Comparison of ENCODE assay signal across 18 cellular contexts in genomic region chr5:146368137-146368536, GRCh38. TPM values are rescaled to one million over a fixed set of nuclear protein-coding genes. Genes with fewer than 3 reads are reported as not detected.
"Had no signal": no experiment of that assay in that cellular context is flagged by ENCODE, and none has a peak within 500 bp of the region (broad histone marks: within the 10 kb centered on the region; RNA-seq: fewer than 3 reads in every experiment).

No MANE protein-coding gene starts in this region.

- H3K4me3 Mint-ChIP-seq: activated T-helper 17 cell treated with anti-CD3 and anti-CD28 coated beads, Interleukin-2, amount 50 U/mL, for 72 hours; endodermal cell; memory B cell; natural killer cell; stimulated activated memory B cell treated with anti-CD40 and anti-IgM and Interleukin-4, amounts not matched to agents 10 μg/mL and 1 μg/mL and 100 μg/mL, for 72 hours had no signal

- H3K36me3 ChIP-seq: cardiac muscle cell, left ventricle myocardium inferior, neutrophil had no signal

- H3K4me1 ChIP-seq: parathyroid adenoma had no signal

- ATAC-seq: activated CD4-positive, CD25-positive, alpha-beta regulatory T cell treated with anti-CD3 and anti-CD28 coated beads, Interleukin-2, amount 50 U/mL, for 24 hours; activated T-helper 17 cell treated with anti-CD3 and anti-CD28 coated beads, Interleukin-2, amount 50 U/mL, for 72 hours; natural killer cell; stimulated activated memory B cell treated with anti-CD40 and anti-IgM and Interleukin-4, amounts not matched to agents 10 μg/mL and 1 μg/mL and 100 μg/mL, for 72 hours had no signal

- H3K27ac ChIP-seq: cardiac muscle cell, dorsolateral prefrontal cortex, left ventricle myocardium inferior, neutrophil, parathyroid adenoma had no signal

- H3K27ac Mint-ChIP-seq: activated T-helper 17 cell treated with anti-CD3 and anti-CD28 coated beads, Interleukin-2, amount 50 U/mL, for 72 hours; endodermal cell; memory B cell; natural killer cell; stimulated activated memory B cell treated with anti-CD40 and anti-IgM and Interleukin-4, amounts not matched to agents 10 μg/mL and 1 μg/mL and 100 μg/mL, for 72 hours had no signal

- H3K4me1 Mint-ChIP-seq: activated T-helper 17 cell treated with anti-CD3 and anti-CD28 coated beads, Interleukin-2, amount 50 U/mL, for 72 hours; natural killer cell had no signal

- H3K9me3 ChIP-seq: left ventricle myocardium inferior, neutrophil had no signal

- H3K9me3 Mint-ChIP-seq: activated T-helper 17 cell treated with anti-CD3 and anti-CD28 coated beads, Interleukin-2, amount 50 U/mL, for 72 hours; endodermal cell; natural killer cell had no signal

- H3K4me3 ChIP-seq: cardiac muscle cell, dorsolateral prefrontal cortex, left ventricle myocardium inferior had no signal

- DNase-seq: activated naive CD4-positive, alpha-beta T cell treated with Interleukin-2 at 50 U/mL for 16 hours; activated T-cell treated with anti-CD3 and anti-CD28 coated beads for 4 hours; aorta; dorsolateral prefrontal cortex; endodermal cell; erythroblast; left ventricle myocardium inferior; natural killer cell; retina; stimulated activated CD4-positive, alpha-beta T cell treated with anti-CD3 and anti-CD28 coated beads, Interleukin-2, amount 100 ng/mL, for 48 hours had no signal

- H3K36me3 Mint-ChIP-seq: natural killer cell; stimulated activated memory B cell treated with anti-CD40 and anti-IgM and Interleukin-4, amounts not matched to agents 10 μg/mL and 1 μg/mL and 100 μg/mL, for 72 hours had no signal

RNA-seq across cellular contexts. Expression of gene POU4F3, which starts 29.5 kb away (rescaled TPM):
- total RNA-seq: activated T-helper 17 cell treated with anti-CD3 and anti-CD28 coated beads, Interleukin-2, amount 50 U/mL, for 72 hours; left ventricle myocardium inferior; skeletal muscle tissue had no signal
- polyA plus RNA-seq: cardiac muscle cell had no signal
